In genomic region chr17:1227917-1228751, GRCh38 we compare ENCODE assay signal across 9 cellular contexts. TPM values are rescaled to one million over a fixed set of nuclear protein-coding genes. Genes with fewer than 3 reads are reported as not detected.
A peak's percentile ranks its signal among the peaks of the same experiment; 100 is the strongest.
DNase-seq lines count a peak whose midpoint lies in the region; ATAC-seq and TF ChIP-seq lines count a peak whose summit lies in the region.
"Had no signal": no experiment of that assay in that cellular context is flagged by ENCODE, and none has a peak within 500 bp of the region (broad histone marks: within the 10 kb centered on the region; RNA-seq: fewer than 3 reads in every experiment).

No MANE protein-coding gene starts in this region.

- H3K4me1 Mint-ChIP-seq in activated T-cell treated with anti-CD3 and anti-CD28 coated beads, Interleukin-2, amount 50 U/mL, for 24 hours (ENCODE audit: low read depth), result peaks cover 12% of the 10 kb centered on the region
- H3K4me1 Mint-ChIP-seq in stimulated activated naive B cell treated with anti-CD40 and anti-IgM and Interleukin-4, amounts not matched to agents 10 μg/mL and 1 μg/mL and 100 μg/mL, for 72 hours, result peaks cover 34 to 67% of the 10 kb centered on the region in 2 donors

- H3K36me3 Mint-ChIP-seq in activated T-cell treated with anti-CD3 and anti-CD28 coated beads, Interleukin-2, amount 50 U/mL, for 24 hours (ENCODE audit: low read depth), result no peaks in the 10 kb centered on the region
- peaks cover 16 to 41% of the 10 kb centered on the region in 2 donors for H3K36me3 Mint-ChIP-seq in stimulated activated naive B cell treated with anti-CD40 and anti-IgM and Interleukin-4, amounts not matched to agents 10 μg/mL and 1 μg/mL and 100 μg/mL, for 72 hours

- TF ChIP-seq CTCF in foreskin keratinocyte (conservative IDR thresholded peaks at IDR 0.05), result no peak

- H3K27me3 Mint-ChIP-seq in activated T-cell treated with anti-CD3 and anti-CD28 coated beads, Interleukin-2, amount 50 U/mL, for 24 hours, result peaks cover 53% of the 10 kb centered on the region
- peaks cover 8 to 17% of the 10 kb centered on the region in 2 donors for H3K27me3 Mint-ChIP-seq in stimulated activated naive B cell treated with anti-CD40 and anti-IgM and Interleukin-4, amounts not matched to agents 10 μg/mL and 1 μg/mL and 100 μg/mL, for 72 hours

- no peak overlapping the region for H3K27ac ChIP-seq in foreskin keratinocyte

- no peaks in the 10 kb centered on the region for H3K4me1 ChIP-seq in foreskin keratinocyte

- H3K4me3 Mint-ChIP-seq in activated T-cell treated with anti-CD3 and anti-CD28 coated beads, Interleukin-2, amount 50 U/mL, for 24 hours, result peak overlapping the region; percentile 70
- peak overlapping the region; percentile 92 to 93 for H3K4me3 Mint-ChIP-seq in stimulated activated naive B cell treated with anti-CD40 and anti-IgM and Interleukin-4, amounts not matched to agents 10 μg/mL and 1 μg/mL and 100 μg/mL, for 72 hours

- peaks cover 76% of the 10 kb centered on the region for H3K27me3 ChIP-seq in foreskin keratinocyte

- ATAC-seq in HG03139 (IDR thresholded peaks at IDR 0.05; ENCODE audit: unreplicated experiment), result peak; percentile 38
- peak; percentile 62 for ATAC-seq in stimulated activated naive B cell treated with anti-CD40 and anti-IgM and Interleukin-4, amounts not matched to agents 10 μg/mL and 1 μg/mL and 100 μg/mL, for 72 hours (replicated peaks)
- ATAC-seq in foreskin keratinocyte, result no peak

- H3K27ac Mint-ChIP-seq in activated T-cell treated with anti-CD3 and anti-CD28 coated beads, Interleukin-2, amount 50 U/mL, for 24 hours, result peak overlapping the region; percentile 69
- H3K27ac Mint-ChIP-seq in stimulated activated naive B cell treated with anti-CD40 and anti-IgM and Interleukin-4, amounts not matched to agents 10 μg/mL and 1 μg/mL and 100 μg/mL, for 72 hours, result peak overlapping the region; percentile 91

- peak; percentile 7 for DNase-seq in NCI-H1092 (lab: John Stamatoyannopoulos, UW)
- DNase-seq in NCI-H1092 treated with DMSO at 0.1 percent for 48 hours (lab: John Stamatoyannopoulos, UW), result no peak
- DNase-seq in activated T-cell treated with anti-CD3 and anti-CD28 coated beads, Interleukin-2, amount 50 U/mL, for 24 hours, result peak; percentile 47
- peak; percentile 37 for DNase-seq in iPS-NIHi7 (ENCODE audit: extremely low spot score)
- peak; percentile 55 for DNase-seq in stimulated activated naive B cell treated with anti-CD40 and anti-IgM and Interleukin-4, amounts not matched to agents 10 μg/mL and 1 μg/mL and 100 μg/mL, for 72 hours
- DNase-seq in HuH-7 (ENCODE audit: low spot score), result no peak
- no peak for DNase-seq in foreskin keratinocyte

- no peaks in the 10 kb centered on the region for H3K9me3 Mint-ChIP-seq in activated T-cell treated with anti-CD3 and anti-CD28 coated beads, Interleukin-2, amount 50 U/mL, for 24 hours
- no peaks in the 10 kb centered on the region for H3K9me3 Mint-ChIP-seq in stimulated activated naive B cell treated with anti-CD40 and anti-IgM and Interleukin-4, amounts not matched to agents 10 μg/mL and 1 μg/mL and 100 μg/mL, for 72 hours

RNA-seq across cellular contexts. Expression of gene BHLHA9, which starts 42.1 kb away (rescaled TPM):
- not detected in 2 replicates for total RNA-seq in foreskin keratinocyte
- polyA plus RNA-seq in foreskin keratinocyte, result not detected in 2 replicates
- total RNA-seq: SK-MEL-5 had no signal

RNA-seq across cellular contexts. Expression of gene ABR, which starts 48.4 kb away (rescaled TPM):
- 41.3 and 60.1 TPM in 2 replicates for total RNA-seq in foreskin keratinocyte
- polyA plus RNA-seq in foreskin keratinocyte, result 23.1 and 31.7 TPM in 2 replicates

RNA-seq across cellular contexts. Expression of gene TRARG1, which starts 51.3 kb away (rescaled TPM):
- not detected in 2 replicates for total RNA-seq in foreskin keratinocyte
- polyA plus RNA-seq in foreskin keratinocyte, result not detected in 2 replicates
- total RNA-seq: SK-MEL-5 had no signal

Comparison
In these comparisons a context has a peak if more than half of its experiments do, and no peak if none do; other contexts are left out.
1. DNase-seq: peak in NCI-H1092 (single experiment), activated T-cell treated with anti-CD3 and anti-CD28 coated beads, Interleukin-2, amount 50 U/mL, for 24 hours (single experiment), iPS-NIHi7 (single experiment) and stimulated activated naive B cell treated with anti-CD40 and anti-IgM and Interleukin-4, amounts not matched to agents 10 μg/mL and 1 μg/mL and 100 μg/mL, for 72 hours (single experiment); none in NCI-H1092 treated with DMSO at 0.1 percent for 48 hours (single experiment), HuH-7 (single experiment) and foreskin keratinocyte (0 of 2).